In the genomic region with DNA sequence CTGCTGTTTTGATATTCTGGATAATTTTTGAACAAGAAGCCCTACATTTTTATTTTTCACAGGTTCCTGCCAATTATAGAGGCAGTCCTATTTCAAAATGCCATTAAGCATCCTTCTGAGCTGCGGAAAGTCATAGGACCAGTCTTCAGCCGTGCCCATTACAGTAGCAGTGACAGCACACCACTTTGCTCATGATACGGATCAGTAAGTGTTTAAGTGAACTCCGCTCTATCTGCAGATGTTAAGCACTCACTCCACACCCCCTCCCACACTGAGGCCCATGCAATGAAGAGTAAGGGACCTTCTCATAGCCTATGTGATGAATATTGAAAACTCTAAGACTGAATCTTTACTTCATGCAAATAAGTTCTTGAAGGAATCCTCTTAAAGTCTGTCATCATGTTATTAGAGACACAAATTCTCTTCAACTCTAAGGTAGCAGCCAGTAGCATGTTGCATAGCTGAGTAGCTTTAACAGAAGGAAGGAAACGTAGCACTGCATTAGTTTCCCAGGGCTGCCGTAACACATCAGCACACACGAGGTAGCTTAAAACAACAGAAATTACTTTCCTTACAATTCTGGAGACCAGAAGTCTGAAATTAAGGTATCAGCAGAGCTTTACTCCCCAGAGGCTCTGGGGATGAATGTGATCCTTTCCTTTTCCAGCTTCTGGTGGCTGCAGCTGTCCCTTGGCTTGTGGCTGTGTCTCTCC, we compare ENCODE assay signal across 19 cellular contexts. TPM values are rescaled to one million over a fixed set of nuclear protein-coding genes. Genes with fewer than 3 reads are reported as not detected.
"Had no signal": no experiment of that assay in that cellular context is flagged by ENCODE, and none has a peak within 500 bp of the region (broad histone marks: within the 10 kb centered on the region; RNA-seq: fewer than 3 reads in every experiment).

No MANE protein-coding gene starts in this region.

- H3K36me3 ChIP-seq: esophagus muscularis mucosa, pancreas, thyroid gland had no signal

- H3K4me3 Mint-ChIP-seq: activated naive CD8-positive, alpha-beta T cell treated with anti-CD3 and anti-CD28 coated beads for 36 hours; activated T-helper 1 cell treated with anti-CD3 and anti-CD28 coated beads, Interleukin-12 subunit alpha, Interleukin-12 subunit beta, Interleukin-2, Interleukin-4 antibody, amounts not matched to agents 30 ng/mL and 10 ng/mL and 1 ng/mL, durations not matched to agents 14 hours and 24 hours and 36 hours; central memory CD8-positive, alpha-beta T cell; stimulated activated effector memory CD8-positive, alpha-beta T cell treated with anti-CD3 and anti-CD28 coated beads, Interleukin-12 subunit alpha, Interleukin-12 subunit beta, amount 100 ng/mL, for 72 hours had no signal

- H3K4me2 ChIP-seq: hepatocyte had no signal

- H3K27ac Mint-ChIP-seq: activated naive CD8-positive, alpha-beta T cell treated with anti-CD3 and anti-CD28 coated beads for 36 hours; activated T-helper 1 cell treated with anti-CD3 and anti-CD28 coated beads, Interleukin-12 subunit alpha, Interleukin-12 subunit beta, Interleukin-2, Interleukin-4 antibody, amounts not matched to agents 30 ng/mL and 10 ng/mL and 1 ng/mL, durations not matched to agents 14 hours and 24 hours and 36 hours; stimulated activated effector memory CD8-positive, alpha-beta T cell treated with anti-CD3 and anti-CD28 coated beads, Interleukin-12 subunit alpha, Interleukin-12 subunit beta, amount 100 ng/mL, for 72 hours had no signal

- H3K4me1 Mint-ChIP-seq: activated naive CD8-positive, alpha-beta T cell treated with anti-CD3 and anti-CD28 coated beads for 36 hours; central memory CD8-positive, alpha-beta T cell; stimulated activated effector memory CD8-positive, alpha-beta T cell treated with anti-CD3 and anti-CD28 coated beads, Interleukin-12 subunit alpha, Interleukin-12 subunit beta, amount 100 ng/mL, for 72 hours had no signal

- H3K9me3 Mint-ChIP-seq: activated naive CD8-positive, alpha-beta T cell treated with anti-CD3 and anti-CD28 coated beads for 36 hours; activated T-helper 1 cell treated with anti-CD3 and anti-CD28 coated beads, Interleukin-12 subunit alpha, Interleukin-12 subunit beta, Interleukin-2, Interleukin-4 antibody, amounts not matched to agents 30 ng/mL and 10 ng/mL and 1 ng/mL, durations not matched to agents 14 hours and 24 hours and 36 hours had no signal

- ATAC-seq: activated CD4-positive, CD25-positive, alpha-beta regulatory T cell treated with anti-CD3 and anti-CD28 coated beads, Interleukin-2, amount 50 U/mL, for 24 hours; body of pancreas; left lobe of liver; pancreas; stimulated activated effector memory CD8-positive, alpha-beta T cell treated with anti-CD3 and anti-CD28 coated beads, Interleukin-12 subunit alpha, Interleukin-12 subunit beta, amount 100 ng/mL, for 72 hours had no signal

- H3K36me3 Mint-ChIP-seq: activated naive CD8-positive, alpha-beta T cell treated with anti-CD3 and anti-CD28 coated beads for 36 hours; stimulated activated effector memory CD8-positive, alpha-beta T cell treated with anti-CD3 and anti-CD28 coated beads, Interleukin-12 subunit alpha, Interleukin-12 subunit beta, amount 100 ng/mL, for 72 hours had no signal

- H3K27ac ChIP-seq: body of pancreas, esophagus muscularis mucosa, hepatocyte, pancreas, thyroid gland had no signal

- H2AFZ ChIP-seq: hepatocyte had no signal

- H3K79me2 ChIP-seq: hepatocyte had no signal

- H3K27me3 ChIP-seq: body of pancreas, esophagus muscularis mucosa, hepatocyte, pancreas, thyroid gland had no signal

- H3K9me3 ChIP-seq: body of pancreas, esophagus muscularis mucosa, pancreas, thyroid gland had no signal

- DNase-seq: activated CD4-positive, alpha-beta T cell treated with anti-CD3 and anti-CD28 coated beads, Interleukin-2, amount 50 U/mL, for 1 hour; activated naive CD8-positive, alpha-beta T cell treated with anti-CD3 and anti-CD28 coated beads for 36 hours; amygdala; body of pancreas; cortex of kidney; effector CD4-positive, alpha-beta T cell; islet precursor cell; pancreas; stimulated activated CD4-positive, alpha-beta T cell treated with anti-CD3 and anti-CD28 coated beads, Interleukin-1b, Interleukin-23, amount 100 ng/mL, for 48 hours; thyroid gland had no signal

- H3K27me3 Mint-ChIP-seq: activated naive CD8-positive, alpha-beta T cell treated with anti-CD3 and anti-CD28 coated beads for 36 hours; central memory CD8-positive, alpha-beta T cell had no signal

- H3K4me3 ChIP-seq: body of pancreas, esophagus muscularis mucosa, hepatocyte, pancreas, thyroid gland had no signal

- H3K4me1 ChIP-seq: body of pancreas, esophagus muscularis mucosa, pancreas, thyroid gland had no signal

RNA-seq across cellular contexts. Expression of gene TAF11L2, which starts 20.3 kb away (rescaled TPM):
- total RNA-seq: activated CD8-positive, alpha-beta memory T cell treated with anti-CD3 and anti-CD28 coated beads for 36 hours; activated naive CD8-positive, alpha-beta T cell treated with anti-CD3 and anti-CD28 coated beads for 36 hours; activated T-helper 1 cell treated with anti-CD3 and anti-CD28 coated beads, Interleukin-12 subunit alpha, Interleukin-12 subunit beta, Interleukin-2, Interleukin-4 antibody, amounts not matched to agents 30 ng/mL and 10 ng/mL and 1 ng/mL, durations not matched to agents 14 hours and 24 hours and 36 hours; body of pancreas; esophagus muscularis mucosa; hepatocyte; left lobe of liver; lung microvascular endothelial cell; pancreas; thyroid gland had no signal
- polyA plus RNA-seq: hepatocyte, pancreas had no signal

RNA-seq across cellular contexts. Expression of gene TAF11L3, which starts 40.5 kb away (rescaled TPM):
- total RNA-seq: activated CD8-positive, alpha-beta memory T cell treated with anti-CD3 and anti-CD28 coated beads for 36 hours; activated naive CD8-positive, alpha-beta T cell treated with anti-CD3 and anti-CD28 coated beads for 36 hours; activated T-helper 1 cell treated with anti-CD3 and anti-CD28 coated beads, Interleukin-12 subunit alpha, Interleukin-12 subunit beta, Interleukin-2, Interleukin-4 antibody, amounts not matched to agents 30 ng/mL and 10 ng/mL and 1 ng/mL, durations not matched to agents 14 hours and 24 hours and 36 hours; body of pancreas; esophagus muscularis mucosa; hepatocyte; left lobe of liver; lung microvascular endothelial cell; pancreas; thyroid gland had no signal
- polyA plus RNA-seq: hepatocyte, pancreas had no signal

RNA-seq across cellular contexts. Expression of gene TAF11L4, which starts 43.9 kb away (rescaled TPM):
- total RNA-seq: activated CD8-positive, alpha-beta memory T cell treated with anti-CD3 and anti-CD28 coated beads for 36 hours; activated naive CD8-positive, alpha-beta T cell treated with anti-CD3 and anti-CD28 coated beads for 36 hours; activated T-helper 1 cell treated with anti-CD3 and anti-CD28 coated beads, Interleukin-12 subunit alpha, Interleukin-12 subunit beta, Interleukin-2, Interleukin-4 antibody, amounts not matched to agents 30 ng/mL and 10 ng/mL and 1 ng/mL, durations not matched to agents 14 hours and 24 hours and 36 hours; body of pancreas; esophagus muscularis mucosa; hepatocyte; left lobe of liver; lung microvascular endothelial cell; pancreas; thyroid gland had no signal
- polyA plus RNA-seq: hepatocyte, pancreas had no signal

RNA-seq across cellular contexts. Expression of gene TAF11L5, which starts 47.3 kb away (rescaled TPM):
- total RNA-seq: activated CD8-positive, alpha-beta memory T cell treated with anti-CD3 and anti-CD28 coated beads for 36 hours; activated naive CD8-positive, alpha-beta T cell treated with anti-CD3 and anti-CD28 coated beads for 36 hours; activated T-helper 1 cell treated with anti-CD3 and anti-CD28 coated beads, Interleukin-12 subunit alpha, Interleukin-12 subunit beta, Interleukin-2, Interleukin-4 antibody, amounts not matched to agents 30 ng/mL and 10 ng/mL and 1 ng/mL, durations not matched to agents 14 hours and 24 hours and 36 hours; body of pancreas; esophagus muscularis mucosa; hepatocyte; left lobe of liver; lung microvascular endothelial cell; pancreas; thyroid gland had no signal
- polyA plus RNA-seq: hepatocyte, pancreas had no signal

RNA-seq across cellular contexts. Expression of gene TAF11L6, which starts 50.8 kb away (rescaled TPM):
- total RNA-seq: activated CD8-positive, alpha-beta memory T cell treated with anti-CD3 and anti-CD28 coated beads for 36 hours; activated naive CD8-positive, alpha-beta T cell treated with anti-CD3 and anti-CD28 coated beads for 36 hours; activated T-helper 1 cell treated with anti-CD3 and anti-CD28 coated beads, Interleukin-12 subunit alpha, Interleukin-12 subunit beta, Interleukin-2, Interleukin-4 antibody, amounts not matched to agents 30 ng/mL and 10 ng/mL and 1 ng/mL, durations not matched to agents 14 hours and 24 hours and 36 hours; body of pancreas; esophagus muscularis mucosa; hepatocyte; left lobe of liver; lung microvascular endothelial cell; pancreas; thyroid gland had no signal
- polyA plus RNA-seq: hepatocyte, pancreas had no signal
